16 cellular contexts compared by ENCODE assay signal in genomic region chr5:115949096-115949495, GRCh38. TPM values are rescaled to one million over a fixed set of nuclear protein-coding genes. Genes with fewer than 3 reads are reported as not detected.
"Had no signal": no experiment of that assay in that cellular context is flagged by ENCODE, and none has a peak within 500 bp of the region (broad histone marks: within the 10 kb centered on the region; RNA-seq: fewer than 3 reads in every experiment).

No MANE protein-coding gene starts in this region.

- H3K4me3 ChIP-seq: ascending aorta, cardiac muscle cell, spleen had no signal

- ATAC-seq: activated CD4-positive, CD25-positive, alpha-beta regulatory T cell treated with anti-CD3 and anti-CD28 coated beads, Interleukin-2, amount 50 U/mL, for 24 hours; activated CD8-positive, alpha-beta memory T cell treated with anti-CD3 and anti-CD28 coated beads, Interleukin-2, amount 10 ng/mL, durations not matched to agents 7 days and 5 days; left colon; naive thymus-derived CD8-positive, alpha-beta T cell; right cardiac atrium; stimulated activated memory B cell treated with anti-CD40 and anti-IgM and Interleukin-4, amounts not matched to agents 10 μg/mL and 1 μg/mL and 100 μg/mL, for 72 hours had no signal

- H3K27me3 ChIP-seq: ascending aorta, cardiac muscle cell had no signal

- DNase-seq: activated CD8-positive, alpha-beta memory T cell treated with anti-CD3 and anti-CD28 coated beads, Interleukin-2, amount 10 ng/mL, durations not matched to agents 7 days and 5 days; activated gamma-delta T cell; activated T-cell treated with anti-CD3 and anti-CD28 coated beads, Interleukin-2, amount 50 U/mL, for 24 hours; hypothalamus; left colon; naive thymus-derived CD8-positive, alpha-beta T cell; nucleus accumbens; right cardiac atrium; spleen; stimulated activated CD4-positive, alpha-beta T cell treated with anti-CD3 and anti-CD28 coated beads, Interleukin-1b, Interleukin-23, amount 100 ng/mL, for 48 hours; substantia nigra; SW 1271 had no signal

- H3K9me3 ChIP-seq: ascending aorta, spleen had no signal

- H3K36me3 ChIP-seq: ascending aorta, cardiac muscle cell, spleen had no signal

- H3K4me1 ChIP-seq: ascending aorta, spleen had no signal

- H3K27ac ChIP-seq: ascending aorta, cardiac muscle cell, spleen had no signal

RNA-seq across cellular contexts. Expression of gene LVRN, which starts 13.2 kb away (rescaled TPM):
- polyA plus RNA-seq: cardiac muscle cell; naive thymus-derived CD8-positive, alpha-beta T cell had no signal
